In the genomic region with DNA sequence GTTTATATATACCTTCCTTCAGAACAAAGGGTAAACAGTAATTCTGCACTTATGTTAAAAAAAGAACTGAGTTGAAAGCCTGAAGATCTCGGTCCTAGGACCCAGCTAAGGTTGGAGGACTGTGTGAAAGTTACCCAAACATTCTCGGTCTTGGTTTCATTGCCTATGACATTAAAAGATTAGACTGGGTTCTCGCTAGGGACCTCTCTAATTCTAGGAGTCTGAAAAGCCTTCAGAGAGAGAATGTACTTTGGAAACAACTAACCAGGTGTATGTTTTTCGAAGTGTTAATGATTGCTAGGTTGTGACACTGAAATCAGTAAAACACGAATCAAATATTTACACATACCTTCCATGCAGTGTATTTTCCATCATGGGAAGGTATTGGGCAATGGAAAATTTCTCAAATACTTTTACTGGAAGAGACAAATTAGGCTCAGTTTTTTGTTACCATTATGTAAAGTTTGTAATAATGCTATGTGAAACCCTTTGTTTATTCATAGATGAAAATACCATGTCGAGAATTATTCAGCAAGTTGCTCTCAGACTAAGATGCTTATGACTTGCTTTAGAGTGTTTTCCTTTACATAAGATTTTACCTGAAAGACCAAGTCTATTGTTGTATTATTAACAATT, we compare ENCODE assay signal across 12 cellular contexts.
DNase-seq lines count a peak whose midpoint lies in the region; ATAC-seq and TF ChIP-seq lines count a peak whose summit lies in the region.
"Had no signal": no experiment of that assay in that cellular context is flagged by ENCODE, and none has a peak within 500 bp of the region (broad histone marks: within the 10 kb centered on the region; RNA-seq: fewer than 3 reads in every experiment).

No MANE protein-coding gene starts in this region.

- ATAC-seq in GM19468 (IDR thresholded peaks at IDR 0.05; ENCODE audit: extremely low read depth, unreplicated experiment) (peak; percentile 58), HG03159 (IDR thresholded peaks at IDR 0.05; ENCODE audit: unreplicated experiment) (peak; percentile 92)
- ATAC-seq: activated T-cell treated with anti-CD3 and anti-CD28 coated beads, Interleukin-2, amount 50 U/mL, for 4 hours; stimulated activated memory B cell treated with anti-CD40 and anti-IgM and Interleukin-4, amounts not matched to agents 10 μg/mL and 1 μg/mL and 100 μg/mL, for 72 hours had no signal

- intact Hi-C loops in Calu3 (cut with micrococcal nuclease; ENCODE audit: unreplicated experiment), result loop anchor here (2.0 to 5.0 kb wide), 3 partner anchors 59 to 112 kb away; no protein-coding TSS in a partner anchor

- peaks cover 19% of the 10 kb centered on the region for H3K36me3 Mint-ChIP-seq in Calu3 (ENCODE audit: insufficient read depth, unreplicated experiment)
- H3K36me3 Mint-ChIP-seq: stimulated activated memory B cell treated with anti-CD40 and anti-IgM and Interleukin-4, amounts not matched to agents 10 μg/mL and 1 μg/mL and 100 μg/mL, for 72 hours had no signal

- no peak overlapping the region for H3K4me3 Mint-ChIP-seq in Calu3 (ENCODE audit: low read depth, unreplicated experiment)
- H3K4me3 Mint-ChIP-seq: activated T-cell treated with anti-CD3 and anti-CD28 coated beads, Interleukin-2, amount 50 U/mL, for 4 hours; stimulated activated memory B cell treated with anti-CD40 and anti-IgM and Interleukin-4, amounts not matched to agents 10 μg/mL and 1 μg/mL and 100 μg/mL, for 72 hours had no signal

- H3K9me3 Mint-ChIP-seq in Calu3 (ENCODE audit: low read depth, unreplicated experiment), result no peaks in the 10 kb centered on the region
- H3K9me3 Mint-ChIP-seq: activated T-cell treated with anti-CD3 and anti-CD28 coated beads, Interleukin-2, amount 50 U/mL, for 4 hours; stimulated activated memory B cell treated with anti-CD40 and anti-IgM and Interleukin-4, amounts not matched to agents 10 μg/mL and 1 μg/mL and 100 μg/mL, for 72 hours had no signal

- peaks cover 13% of the 10 kb centered on the region for H3K4me1 Mint-ChIP-seq in Calu3 (ENCODE audit: low read depth, unreplicated experiment)
- H3K4me1 Mint-ChIP-seq: stimulated activated memory B cell treated with anti-CD40 and anti-IgM and Interleukin-4, amounts not matched to agents 10 μg/mL and 1 μg/mL and 100 μg/mL, for 72 hours had no signal

- CTCF ChIA-PET in Calu3 (lab: Charles Lee), result no interaction called here

- H3K27me3 Mint-ChIP-seq in Calu3 (ENCODE audit: unreplicated experiment), result no peaks in the 10 kb centered on the region
- H3K27me3 Mint-ChIP-seq: stimulated activated memory B cell treated with anti-CD40 and anti-IgM and Interleukin-4, amounts not matched to agents 10 μg/mL and 1 μg/mL and 100 μg/mL, for 72 hours had no signal

- no TSS peak for BruUV-seq in Calu3 (replicated peaks; lab: Mats Ljungman, UMichigan)

- TF ChIP-seq CTCF in Calu3 (IDR thresholded peaks at IDR 0.05; ENCODE audit: unreplicated experiment), result no peak

- DNase-seq in Calu3, result no peak
- peak; percentile 38 for DNase-seq in kidney tubule cell (ENCODE audit: low spot score)
- no peak for DNase-seq in NCI-H2081 treated with DMSO at 0.1 percent for 48 hours (lab: John Stamatoyannopoulos, UW)
- no peak for DNase-seq in H4 (ENCODE audit: low spot score)
- no peak for DNase-seq in stimulated activated CD4-positive, alpha-beta T cell treated with anti-CD3 and anti-CD28 coated beads, Interleukin-15, amount 100 ng/mL, for 24 hours
- DNase-seq in EL, result no peak
- DNase-seq: activated T-cell treated with anti-CD3 and anti-CD28 coated beads, Interleukin-2, amount 50 U/mL, for 4 hours; esophagus squamous epithelium; NCI-H748 treated with DMSO at 0.1 percent for 48 hours had no signal

- H3K27ac Mint-ChIP-seq in Calu3 (ENCODE audit: unreplicated experiment), result peak overlapping the region; percentile 84
- H3K27ac Mint-ChIP-seq: stimulated activated memory B cell treated with anti-CD40 and anti-IgM and Interleukin-4, amounts not matched to agents 10 μg/mL and 1 μg/mL and 100 μg/mL, for 72 hours had no signal
